In the genomic region with DNA sequence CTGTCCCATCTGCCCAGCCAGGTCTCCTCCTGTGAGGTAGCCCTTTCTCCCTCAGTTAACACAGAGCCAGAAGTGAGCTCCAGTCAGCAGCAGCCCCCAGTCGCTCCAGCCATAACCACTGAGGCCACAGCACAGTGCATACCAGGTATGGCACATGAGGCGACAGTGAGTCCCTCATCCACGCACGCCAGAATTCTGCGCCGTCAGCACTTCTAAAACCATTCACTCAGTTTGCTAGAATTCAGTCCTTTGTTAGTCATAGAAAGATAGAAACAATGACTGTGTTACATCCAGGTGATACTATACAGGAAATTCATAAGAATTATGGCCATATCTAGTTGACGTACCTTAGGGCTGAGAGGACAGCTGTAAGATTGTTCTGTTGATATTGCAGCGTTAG, we compare ENCODE assay signal across 22 cellular contexts.
DNase-seq lines count a peak whose midpoint lies in the region; ATAC-seq, FAIRE-seq and TF ChIP-seq lines count a peak whose summit lies in the region.
"Had no signal": no experiment of that assay in that cellular context is flagged by ENCODE, and none has a peak within 500 bp of the region (broad histone marks: within the 10 kb centered on the region; RNA-seq: fewer than 3 reads in every experiment).

No MANE protein-coding gene starts in this region.

- no peak for TF ChIP-seq POLR2A in HepG2 (IDR thresholded peaks at IDR 0.05; ENCODE audit: insufficient read depth in 1 of 2, low read depth in 2 of 2, low read length in 2 of 2)
- no peak for TF ChIP-seq POLR2A in right lobe of liver (IDR thresholded peaks at IDR 0.05)
- no peak for TF ChIP-seq POLR2A in IMR-90 (IDR thresholded peaks at IDR 0.05; ENCODE audit: low read depth, low read length)
- TF ChIP-seq POLR2A in H54 (IDR thresholded peaks at IDR 0.05; ENCODE audit: low read depth, low read length): no peak

- no peak overlapping the region for H3K4me2 ChIP-seq in HepG2 (ENCODE audit: low read depth, low read length)
- H3K4me2 ChIP-seq in IMR-90 (ENCODE audit: low read depth, low read length): no peak overlapping the region
- H3K4me2 ChIP-seq: BLaER1 treated with 17β-estradiol and CSF1 and Interleukin-3, amounts not matched to agents 10 nM and 100 nM had no signal

- no peak overlapping the region for H3K4ac ChIP-seq in IMR-90 (ENCODE audit: low read depth, low read length)

- TF ChIP-seq CTCF in HepG2 (CRISPR knock-in tag; IDR thresholded peaks at IDR 0.05): no peak
- TF ChIP-seq CTCF in right lobe of liver (IDR thresholded peaks at IDR 0.05): no peak
- TF ChIP-seq CTCF in IMR-90 (conservative IDR thresholded peaks at IDR 0.05; ENCODE audit: low read depth, low read length): no peak
- TF ChIP-seq CTCF in endodermal cell (conservative IDR thresholded peaks at IDR 0.05): no peak

- peaks cover 20% of the 10 kb centered on the region for H3K36me3 Mint-ChIP-seq in endodermal cell (ENCODE audit: low read depth)

- H3K9me3 ChIP-seq in HepG2 (ENCODE audit: low read length) (no peaks in the 10 kb centered on the region), right lobe of liver (no peaks in the 10 kb centered on the region), IMR-90 (ENCODE audit: control insufficient read depth, insufficient read depth, low read length) (no peaks in the 10 kb centered on the region), endodermal cell (ENCODE audit: control insufficient read depth, low read length) (no peaks in the 10 kb centered on the region)
- H3K9me3 ChIP-seq: HAP-1 had no signal

- WGBS in HepG2 (ENCODE audit: low lambda C conversion rate): 99% methylated on average over 8 of the region's 8 CpGs
- WGBS in right lobe of liver (ENCODE audit: insufficient coverage, low coverage, low lambda C conversion rate, missing lambda C conversion rate): 99% methylated on average over 7 of the region's 8 CpGs
- WGBS in IMR-90 (ENCODE audit: extremely low coverage in 2 of 2, insufficient read length in 1 of 2), 2 experiments: 100% methylated on average over 1 of the region's 8 CpGs; no CpG with 5 or more reads in 1 of the 2 experiments
- WGBS in endodermal cell (ENCODE audit: insufficient coverage in 1 of 2, insufficient read length in 1 of 2), 2 experiments: 96 to 98% methylated on average over 4 to 8 of the region's 8 CpGs

- TF ChIP-seq EP300 in HepG2 (IDR thresholded peaks at IDR 0.05; ENCODE audit: low read depth in 2 of 2, low read length in 2 of 2) (no peak), HepG2 (CRISPR knock-in tag; IDR thresholded peaks at IDR 0.05; ENCODE audit: borderline replicate concordance) (no peak)

- no peaks in the 10 kb centered on the region for H3K27me3 ChIP-seq in HepG2 (ENCODE audit: control insufficient read depth in 1 of 2, insufficient read depth in 2 of 2, low read length in 2 of 2)
- H3K27me3 ChIP-seq in right lobe of liver: no peaks in the 10 kb centered on the region
- H3K27me3 ChIP-seq in IMR-90 (ENCODE audit: control insufficient read depth, insufficient read depth, low read length): no peaks in the 10 kb centered on the region
- no peaks in the 10 kb centered on the region for H3K27me3 ChIP-seq in endodermal cell (ENCODE audit: control insufficient read depth, insufficient read depth, low read length, poor library complexity, severe bottlenecking)
- H3K27me3 ChIP-seq: BLaER1 treated with 17β-estradiol and CSF1 and Interleukin-3, amounts not matched to agents 10 nM and 100 nM had no signal

- no peak overlapping the region for H2AK5ac ChIP-seq in IMR-90 (ENCODE audit: low read depth, low read length)

- no peak overlapping the region for H3K4me3 ChIP-seq in HepG2 (replicated peaks in 1 of 3; ENCODE audit: insufficient read depth in 1 of 3, low read depth in 2 of 3, low read length in 3 of 3)
- H3K4me3 ChIP-seq in right lobe of liver: no peak overlapping the region
- no peak overlapping the region for H3K4me3 ChIP-seq in IMR-90 (ENCODE audit: insufficient read depth, low read depth, low read length)
- H3K4me3 ChIP-seq in endodermal cell (ENCODE audit: low read length): no peak overlapping the region
- H3K4me3 ChIP-seq: BLaER1 treated with 17β-estradiol and CSF1 and Interleukin-3, amounts not matched to agents 10 nM and 100 nM; GM12878; GM23248; HAP-1 had no signal

- peaks cover 23% of the 10 kb centered on the region for H3K4me1 Mint-ChIP-seq in endodermal cell

- TF ChIP-seq RAD21 in HepG2 (CRISPR knock-in tag; IDR thresholded peaks at IDR 0.05) (no peak), IMR-90 (IDR thresholded peaks at IDR 0.05; ENCODE audit: low read length) (no peak)

- H3K14ac ChIP-seq in IMR-90 (replicated peaks; ENCODE audit: low read depth, low read length): no peak overlapping the region

- POLR2A ChIA-PET in HepG2 (lab: Yijun Ruan, JAX): no interaction called here
- POLR2A ChIA-PET in IMR-90 (lab: Charles Lee; ENCODE audit: unreplicated experiment): no interaction called here

- H3K56ac ChIP-seq in IMR-90 (ENCODE audit: extremely low read depth, insufficient read depth, low read length): no peak overlapping the region

- no peak overlapping the region for H4K5ac ChIP-seq in IMR-90 (ENCODE audit: low read depth, low read length)

- in situ Hi-C loops in HepG2 (cut with HindIII; ENCODE audit: extremely low pct_ligation_motif_present, low pct_unique_long_range_greater_than_20kb) (no loop called here), IMR-90 (cut with MboI; ENCODE audit: low sequenced_read_pairs) (no loop called here)

- DNase-seq in HepG2 (ENCODE audit: low spot score) (no peak), right lobe of liver (no peak), IMR-90 (no peak), endodermal cell (no peak), medulla oblongata (ENCODE audit: extremely low spot score) (no peak), DMS153 treated with DMSO at 0.1 percent for 48 hours (lab: John Stamatoyannopoulos, UW; ENCODE audit: unreplicated experiment) (no peak), H54 (ENCODE audit: insufficient read length, low spot score) (no peak)
- DNase-seq: 8988T; Calu3; CD8-positive, alpha-beta T cell; DMS53; DND-41; EL; GM23248; KG1 had no signal

- H3K9ac ChIP-seq in HepG2 (ENCODE audit: insufficient read depth, low read depth, low read length) (no peak overlapping the region), IMR-90 (ENCODE audit: low read depth, low read length) (no peak overlapping the region), endodermal cell (ENCODE audit: extremely low read depth, low read length, poor library complexity, severe bottlenecking) (no peak overlapping the region)
- H3K9ac ChIP-seq: BLaER1 treated with 17β-estradiol and CSF1 and Interleukin-3, amounts not matched to agents 10 nM and 100 nM; GM23248 had no signal

- dilution Hi-C loops in IMR-90 (cut with HindIII; ENCODE audit: low sequenced_read_pairs, unreplicated experiment): no loop called here

- H3K9me1 ChIP-seq in IMR-90 (ENCODE audit: insufficient read depth, low read length): no peaks in the 10 kb centered on the region

- H3K27me3 Mint-ChIP-seq in endodermal cell (ENCODE audit: insufficient read depth): no peaks in the 10 kb centered on the region
- H3K27me3 Mint-ChIP-seq: B cell, IgD-negative memory B cell had no signal

- H3K27ac Mint-ChIP-seq in endodermal cell: peak overlapping the region; percentile 10
- H3K27ac Mint-ChIP-seq: B cell; CD8-positive, alpha-beta T cell; IgD-negative memory B cell had no signal

- no peak overlapping the region for H2BK120ac ChIP-seq in IMR-90 (ENCODE audit: low read depth, low read length)

- no peaks in the 10 kb centered on the region for H3K79me1 ChIP-seq in IMR-90 (ENCODE audit: low read depth in 1 of 2, low read length in 2 of 2)

- peaks cover 38% of the 10 kb centered on the region for H3K4me1 ChIP-seq in HepG2 (ENCODE audit: insufficient read depth, low read length)
- H3K4me1 ChIP-seq in right lobe of liver: peaks cover 0 to 13% (median 6%) of the 10 kb centered on the region in 4 donors
- no peaks in the 10 kb centered on the region for H3K4me1 ChIP-seq in IMR-90 (ENCODE audit: control insufficient read depth, insufficient read depth, low read length)
- H3K4me1 ChIP-seq in endodermal cell (ENCODE audit: control insufficient read depth, insufficient read depth, low read length): peaks cover 6% of the 10 kb centered on the region

- no peak overlapping the region for H2BK20ac ChIP-seq in IMR-90 (ENCODE audit: low read depth, low read length)

- ATAC-seq in HepG2: no peak
- ATAC-seq in right lobe of liver: no peak
- ATAC-seq in IMR-90 (ENCODE audit: low read depth): no peak
- ATAC-seq: CD8-positive, alpha-beta T cell; GM12878 had no signal

- H3K36me3 ChIP-seq in HepG2 (replicated peaks in 1 of 2; ENCODE audit: control insufficient read depth in 1 of 2, insufficient read depth in 2 of 2, low read length in 2 of 2) (peaks cover 13 to 21% of the 10 kb centered on the region in 2 experiments; a peak in 4 of 5 replicates), right lobe of liver (no peaks in the 10 kb centered on the region), IMR-90 (ENCODE audit: control insufficient read depth, insufficient read depth, low read length) (no peaks in the 10 kb centered on the region), endodermal cell (ENCODE audit: control insufficient read depth, insufficient read depth, low read length) (peaks cover 22% of the 10 kb centered on the region)
- H3K36me3 ChIP-seq: HAP-1 had no signal

- no peak overlapping the region for H2AK9ac ChIP-seq in IMR-90 (replicated peaks; ENCODE audit: low read depth, low read length, poor library complexity)

- no peak overlapping the region for H4K8ac ChIP-seq in IMR-90 (ENCODE audit: low read depth in 2 of 2, low read length in 2 of 2)

- H2BK5ac ChIP-seq in IMR-90 (ENCODE audit: low read depth, low read length, poor library complexity, severe bottlenecking): no peak overlapping the region

- H3K18ac ChIP-seq in IMR-90 (ENCODE audit: low read depth, low read length): no peak overlapping the region

- H4K91ac ChIP-seq in IMR-90 (ENCODE audit: insufficient read depth, low read depth, low read length): no peak overlapping the region

- H3K23ac ChIP-seq in IMR-90 (ENCODE audit: low read depth, low read length): no peak overlapping the region

- H3K79me2 ChIP-seq in HepG2 (ENCODE audit: insufficient read depth, low read length): peaks cover 30% of the 10 kb centered on the region

- no peak overlapping the region for H2BK15ac ChIP-seq in IMR-90 (ENCODE audit: low read depth, low read length)

- CTCF ChIA-PET in HepG2 (lab: Yijun Ruan, JAX; ENCODE audit: low intra/inter-chr PET ratio, low total read pairs) (no interaction called here), IMR-90 (lab: Yijun Ruan, JAX) (no interaction called here)

- intact Hi-C loops in HepG2 (cut with micrococcal nuclease; ENCODE audit: unreplicated experiment): no loop called here
- intact Hi-C loops in right lobe of liver (cut with DNase I): no loop called here
- intact Hi-C loops in IMR-90 (cut with micrococcal nuclease): no loop called here

- H3K27ac ChIP-seq in HepG2 (ENCODE audit: extremely low read length, insufficient read depth, low read length) (no peak overlapping the region), right lobe of liver (no peak overlapping the region), IMR-90 (ENCODE audit: insufficient read depth, low read length) (no peak overlapping the region), endodermal cell (ENCODE audit: low read depth, low read length) (no peak overlapping the region)
- H3K27ac ChIP-seq: BLaER1 treated with 17β-estradiol and CSF1 and Interleukin-3, amounts not matched to agents 10 nM and 100 nM; GM23248; HL-60 had no signal

- H3K4me3 Mint-ChIP-seq in endodermal cell: no peak overlapping the region
- H3K4me3 Mint-ChIP-seq: B cell; CD8-positive, alpha-beta T cell; IgD-negative memory B cell had no signal

- H4K20me1 ChIP-seq in HepG2 (ENCODE audit: insufficient read depth, low read length) (peaks cover 27% of the 10 kb centered on the region), IMR-90 (ENCODE audit: insufficient read depth, low read length) (no peaks in the 10 kb centered on the region)

- FAIRE-seq in HepG2 (lab: Jason Lieb, UNC): no peak
- FAIRE-seq in H54 (lab: Jason Lieb, UNC): no peak
- FAIRE-seq: GM12878, GM19239 had no signal

- H2AFZ ChIP-seq in HepG2 (ENCODE audit: low read length): no peak overlapping the region
- H2AFZ ChIP-seq in IMR-90 (replicated peaks; ENCODE audit: low read length, poor library complexity): no peak overlapping the region
- H2AFZ ChIP-seq: GM23248 had no signal

- no TSS peak for BruUV-seq in HepG2 (replicated peaks; lab: Mats Ljungman, UMichigan)
- BruUV-seq in IMR-90 (replicated peaks; lab: Mats Ljungman, UMichigan): no TSS peak

- H3K9me3 Mint-ChIP-seq in endodermal cell: no peaks in the 10 kb centered on the region
- H3K9me3 Mint-ChIP-seq: CD8-positive, alpha-beta T cell had no signal
